ENCODE assay signal across 8 cellular contexts in the genomic region with DNA sequence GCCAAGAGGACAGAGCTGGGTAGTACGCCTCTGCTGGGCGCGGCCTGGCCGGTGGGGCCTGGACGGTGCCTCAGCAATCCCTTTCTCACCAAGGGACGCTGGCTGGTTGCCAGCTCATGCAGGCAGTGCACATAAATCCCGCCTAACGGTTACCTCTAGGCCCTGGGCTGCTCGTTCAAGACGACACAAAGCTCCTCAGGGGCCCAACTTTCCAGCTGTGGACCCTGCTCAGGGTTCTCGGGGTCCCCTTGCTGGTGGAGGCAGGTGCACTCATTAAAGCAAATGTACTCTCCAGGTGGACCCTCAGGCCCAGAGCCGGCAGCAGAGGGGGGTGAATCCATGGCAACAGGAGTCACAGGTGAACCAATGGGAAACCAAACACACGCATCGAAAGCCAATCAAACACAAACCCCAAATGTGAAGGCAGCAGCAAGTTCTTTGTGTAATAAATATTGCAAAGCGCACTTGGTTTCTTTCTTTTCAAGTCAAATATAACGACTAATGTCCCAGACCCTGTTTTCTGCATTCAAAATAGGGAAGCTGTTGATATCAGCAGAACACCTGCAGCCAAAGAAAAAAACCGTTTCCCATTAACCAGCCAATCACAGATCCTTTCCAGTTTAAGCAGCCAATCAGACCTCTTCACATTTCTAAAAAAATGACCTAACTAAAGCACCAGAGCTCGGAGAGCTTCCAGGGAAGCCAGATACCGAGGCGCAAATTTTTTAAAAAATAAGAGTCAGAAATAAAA. TPM values are rescaled to one million over a fixed set of nuclear protein-coding genes. Genes with fewer than 3 reads are reported as not detected.
DNase-seq lines count a peak whose midpoint lies in the region; ATAC-seq and TF ChIP-seq lines count a peak whose summit lies in the region.
"Had no signal": no experiment of that assay in that cellular context is flagged by ENCODE, and none has a peak within 500 bp of the region (broad histone marks: within the 10 kb centered on the region; RNA-seq: fewer than 3 reads in every experiment).

No MANE protein-coding gene starts in this region.

- intact Hi-C loops in CD14-positive monocyte (cut with micrococcal nuclease) (no loop called here), aorta (cut with DNase I) (no loop called here)

- peaks cover 3 to 18% (median 12%) of the 10 kb centered on the region in 3 donors for H3K27me3 Mint-ChIP-seq in CD14-positive monocyte (ENCODE audit: low read depth in 3 of 3)

- no peak for TF ChIP-seq CTCF in CD14-positive monocyte (IDR thresholded peaks at IDR 0.05)

- H3K9me3 Mint-ChIP-seq in CD14-positive monocyte = peaks cover 1 to 8% (median 6%) of the 10 kb centered on the region in 7 donors

- H3K9me3 ChIP-seq in iPS-20b (ENCODE audit: insufficient read depth, low read depth, low read length) (no peaks in the 10 kb centered on the region), aorta (ENCODE audit: control insufficient read depth, low read length) (no peaks in the 10 kb centered on the region), MG63 (peaks cover 6% of the 10 kb centered on the region; the same call in 1 of the 2 replicates)

- peaks cover 28 to 45% of the 10 kb centered on the region in 2 donors for H3K36me3 Mint-ChIP-seq in CD14-positive monocyte

- peaks cover 40% of the 10 kb centered on the region for H3K4me1 Mint-ChIP-seq in CD14-positive monocyte

- no peak overlapping the region for H3K9ac ChIP-seq in iPS-20b (ENCODE audit: low read depth, low read length)

- H3K27ac ChIP-seq in iPS-20b (ENCODE audit: low read length) = no peak overlapping the region
- H3K27ac ChIP-seq in aorta (ENCODE audit: low read depth in 1 of 2, low read length in 2 of 2) = no peak overlapping the region

- H3K4me3 Mint-ChIP-seq in CD14-positive monocyte = peak overlapping the region in 1 of 2 donors; percentile 47

- H3K4me3 ChIP-seq in H7 (ENCODE audit: insufficient read depth, low read depth, low read length) (no peak overlapping the region), iPS-20b (ENCODE audit: low read length) (peak overlapping the region; percentile 48; the same call in 1 of the 2 replicates), aorta (ENCODE audit: low read length in 2 of 2) (no peak overlapping the region), MG63 (no peak overlapping the region)

- WGBS in aorta, 2 donors = 79 to 80% methylated on average over 19 to 20 of the region's 20 CpGs

- H3K27me3 ChIP-seq in H7 (ENCODE audit: control insufficient read depth, insufficient read depth, low read length) (no peaks in the 10 kb centered on the region), iPS-20b (ENCODE audit: insufficient read depth, low read length) (no peaks in the 10 kb centered on the region), aorta (ENCODE audit: control insufficient read depth in 1 of 2, insufficient read depth in 2 of 2, low read length in 1 of 2) (no peaks in the 10 kb centered on the region), MG63 (no peaks in the 10 kb centered on the region)

- no peak overlapping the region for H3K27ac Mint-ChIP-seq in CD14-positive monocyte

- H3K36me3 ChIP-seq in H7 (replicated peaks; ENCODE audit: control insufficient read depth, insufficient read depth, low read length) = no peaks in the 10 kb centered on the region; the same call in 1 of the 2 replicates
- H3K36me3 ChIP-seq in iPS-20b (ENCODE audit: insufficient read depth, low read depth, low read length) = no peaks in the 10 kb centered on the region
- H3K36me3 ChIP-seq in aorta (ENCODE audit: control insufficient read depth in 1 of 2, insufficient read depth in 2 of 2, low read length in 1 of 2) = no peaks in the 10 kb centered on the region
- H3K36me3 ChIP-seq in MG63 = peaks cover 2% of the 10 kb centered on the region; the same call in 1 of the 2 replicates

- no peak for ATAC-seq in aorta (ENCODE audit: low FRiP score)

- H3K4me1 ChIP-seq in iPS-20b (ENCODE audit: insufficient read depth, low read length) (peaks cover 9% of the 10 kb centered on the region), aorta (ENCODE audit: control insufficient read depth in 1 of 2, insufficient read depth in 2 of 2, low read length in 2 of 2) (no peaks in the 10 kb centered on the region)

- DNase-seq in ELF-1 (ENCODE audit: low read depth, low spot score) = peak; percentile 56
- peak; percentile 91 for DNase-seq in H7
- DNase-seq in SHP77 treated with DMSO at 0.1 percent for 48 hours (lab: John Stamatoyannopoulos, UW) = peak; percentile 16
- DNase-seq in CD14-positive monocyte (ENCODE audit: low spot score) = no peak
- DNase-seq in aorta = no peak
- DNase-seq in MG63 = no peak
- DNase-seq: dermis blood vessel endothelial cell had no signal

RNA-seq across cellular contexts. Expression of gene CLSTN1, which starts 26.1 kb away (rescaled TPM):
- 100 and 127 TPM in 2 replicates for total RNA-seq in H7 (2014; rRNA removed; shearing (Covaris generic))
- polyA plus RNA-seq in CD14-positive monocyte (1 to 10 TPM; 5.2 to 5.3 TPM), aorta (10 to 100 TPM; 17.0 to 63.3 TPM)
- 100 to 1,000 TPM in 1 of 2 donors, 10 to 100 TPM in 1; 85.3 to 113 TPM for total RNA-seq in aorta
- 31.7 and 43.6 TPM in 2 replicates for total RNA-seq in MG63 (2014; rRNA removed; shearing (Covaris generic); ENCODE audit: low replicate concordance)

Comparison
In these comparisons a context has a peak if more than half of its experiments do, and no peak if none do; other contexts are left out.
1. DNase-seq: peak in ELF-1 (single experiment), H7 (single experiment) and SHP77 treated with DMSO at 0.1 percent for 48 hours (single experiment); none in CD14-positive monocyte (single experiment), aorta (0 of 2) and MG63 (single experiment).